Comparison of ENCODE assay signal across 27 cellular contexts in genomic region chr17:12230411-12230810, GRCh38.
DNase-seq lines count a peak whose midpoint lies in the region; ATAC-seq and TF ChIP-seq lines count a peak whose summit lies in the region.
"Had no signal": no experiment of that assay in that cellular context is flagged by ENCODE, and none has a peak within 500 bp of the region (broad histone marks: within the 10 kb centered on the region; RNA-seq: fewer than 3 reads in every experiment).

No MANE protein-coding gene starts in this region.

- H3K4me2 ChIP-seq in smooth muscle cell, result peak overlapping the region; percentile 24

- peak; percentile 24 for ATAC-seq in body of pancreas
- ATAC-seq: activated T-cell treated with anti-CD3 and anti-CD28 coated beads, Interleukin-2, amount 50 U/mL, for 4 hours; esophagus mucosa; Panc1; pancreas; stimulated activated effector memory CD8-positive, alpha-beta T cell treated with anti-CD3 and anti-CD28 coated beads, Interleukin-12 subunit alpha, Interleukin-12 subunit beta, amount 100 ng/mL, for 72 hours had no signal

- H3K36me3 Mint-ChIP-seq in activated CD4-positive, alpha-beta T cell treated with anti-CD3 and anti-CD28 coated beads, Interleukin-2, amount 10 ng/mL, durations not matched to agents 7 days and 5 days (ENCODE audit: low read depth), result no peaks in the 10 kb centered on the region
- H3K36me3 Mint-ChIP-seq: CD4-positive, CD25-positive, alpha-beta regulatory T cell; stimulated activated effector memory CD8-positive, alpha-beta T cell treated with anti-CD3 and anti-CD28 coated beads, Interleukin-12 subunit alpha, Interleukin-12 subunit beta, amount 100 ng/mL, for 72 hours had no signal

- H3K4me1 ChIP-seq in body of pancreas (no peaks in the 10 kb centered on the region), smooth muscle cell (ENCODE audit: low read depth) (no peaks in the 10 kb centered on the region)
- H3K4me1 ChIP-seq: pancreas, spleen had no signal

- 39 to 52% methylated on average over 3 of the region's 3 CpGs for WGBS in body of pancreas, 2 donors
- 65% methylated on average over 3 of the region's 3 CpGs for WGBS in smooth muscle cell (ENCODE audit: low lambda C conversion rate)

- peak overlapping the region; percentile 20 for H2AFZ ChIP-seq in smooth muscle cell (ENCODE audit: low read depth)

- H3K79me2 ChIP-seq in smooth muscle cell (ENCODE audit: low read depth), result no peaks in the 10 kb centered on the region

- POLR2A ChIA-PET in activated CD4-positive, alpha-beta T cell treated with anti-CD3 and anti-CD28 coated beads, Interleukin-2, amount 10 ng/mL, durations not matched to agents 7 days and 5 days (lab: Charles Lee), result no interaction called here

- H3K27ac Mint-ChIP-seq in activated CD4-positive, alpha-beta T cell treated with anti-CD3 and anti-CD28 coated beads, Interleukin-2, amount 10 ng/mL, durations not matched to agents 7 days and 5 days, result no peak overlapping the region
- H3K27ac Mint-ChIP-seq: CD4-positive, CD25-positive, alpha-beta regulatory T cell; endodermal cell; stimulated activated effector memory CD8-positive, alpha-beta T cell treated with anti-CD3 and anti-CD28 coated beads, Interleukin-12 subunit alpha, Interleukin-12 subunit beta, amount 100 ng/mL, for 72 hours had no signal

- no peaks in the 10 kb centered on the region for H3K36me3 ChIP-seq in body of pancreas (replicated peaks in 1 of 2; ENCODE audit: insufficient read depth in 1 of 2, low read depth in 2 of 2)
- H3K36me3 ChIP-seq in smooth muscle cell (ENCODE audit: low read depth), result no peaks in the 10 kb centered on the region
- H3K36me3 ChIP-seq: pancreas, spleen had no signal

- no peaks in the 10 kb centered on the region for H3K27me3 Mint-ChIP-seq in activated CD4-positive, alpha-beta T cell treated with anti-CD3 and anti-CD28 coated beads, Interleukin-2, amount 10 ng/mL, durations not matched to agents 7 days and 5 days
- H3K27me3 Mint-ChIP-seq: CD4-positive, CD25-positive, alpha-beta regulatory T cell had no signal

- H3K9me3 ChIP-seq in body of pancreas (no peaks in the 10 kb centered on the region), smooth muscle cell (replicated peaks; ENCODE audit: low read depth) (no peaks in the 10 kb centered on the region)
- H3K9me3 ChIP-seq: pancreas, spleen had no signal

- H3K27me3 ChIP-seq in body of pancreas (no peaks in the 10 kb centered on the region), smooth muscle cell (ENCODE audit: low read depth) (no peaks in the 10 kb centered on the region)
- H3K27me3 ChIP-seq: pancreas, spleen had no signal

- intact Hi-C loops in body of pancreas (cut with DNase I), result no loop called here

- DNase-seq in Ammon's horn (ENCODE audit: low spot score) (peak; percentile 35), body of pancreas (no peak), islet precursor cell (peak; percentile 16), smooth muscle cell (lab: John Stamatoyannopoulos, UW; ENCODE audit: unreplicated experiment) (no peak)
- no peak for DNase-seq in stimulated activated CD4-positive, alpha-beta T cell treated with anti-CD3 and anti-CD28 coated beads, Interleukin-4, amount 100 ng/mL, for 24 hours
- no peak for DNase-seq in activated effector memory CD4-positive, alpha-beta T cell treated with Interleukin-2 at 50 U/mL for 16 hours
- DNase-seq in activated CD4-positive, alpha-beta T cell treated with anti-CD3 and anti-CD28 coated beads, Interleukin-2, amount 10 ng/mL, durations not matched to agents 7 days and 5 days, result no peak
- DNase-seq in stimulated activated CD8-positive, alpha-beta memory T cell treated with anti-CD3 and anti-CD28 coated beads, Interleukin-4, amount 100 ng/mL, for 48 hours, result no peak
- DNase-seq: activated CD4-positive, alpha-beta T cell treated with anti-CD3 and anti-CD28 coated beads for 48 hours; activated naive CD4-positive, alpha-beta T cell; activated T-cell treated with anti-CD3 and anti-CD28 coated beads, Interleukin-2, amount 50 U/mL, for 4 hours; amniotic stem cell; CD4-positive, CD25-positive, alpha-beta regulatory T cell; endodermal cell; KBM-7; NCI-H1105 treated with DMSO at 0.1 percent for 48 hours; NCI-H2029; NCI-H526; pancreas; SHP77; spleen had no signal

- TF ChIP-seq CTCF in body of pancreas (IDR thresholded peaks at IDR 0.05) (no peak), smooth muscle cell (IDR thresholded peaks at IDR 0.05; ENCODE audit: borderline replicate concordance, insufficient read depth, poor library complexity, severe bottlenecking) (no peak)

- H3K4me3 Mint-ChIP-seq in activated CD4-positive, alpha-beta T cell treated with anti-CD3 and anti-CD28 coated beads, Interleukin-2, amount 10 ng/mL, durations not matched to agents 7 days and 5 days, result no peak overlapping the region
- H3K4me3 Mint-ChIP-seq: activated T-cell treated with anti-CD3 and anti-CD28 coated beads, Interleukin-2, amount 50 U/mL, for 4 hours; CD4-positive, CD25-positive, alpha-beta regulatory T cell; endodermal cell; neural crest cell; stimulated activated effector memory CD8-positive, alpha-beta T cell treated with anti-CD3 and anti-CD28 coated beads, Interleukin-12 subunit alpha, Interleukin-12 subunit beta, amount 100 ng/mL, for 72 hours had no signal

- H3K27ac ChIP-seq in body of pancreas (no peak overlapping the region), smooth muscle cell (ENCODE audit: low read depth) (peak overlapping the region; percentile 28)
- H3K27ac ChIP-seq: pancreas, spleen, VCaP had no signal

- H4K20me1 ChIP-seq in smooth muscle cell (ENCODE audit: low read depth), result no peaks in the 10 kb centered on the region

- no peak overlapping the region for H3K9ac ChIP-seq in smooth muscle cell (ENCODE audit: low read depth)

- H3K4me3 ChIP-seq in body of pancreas (no peak overlapping the region), smooth muscle cell (no peak overlapping the region)
- H3K4me3 ChIP-seq: lung, pancreas, spleen had no signal

- H3K9me3 Mint-ChIP-seq in activated CD4-positive, alpha-beta T cell treated with anti-CD3 and anti-CD28 coated beads, Interleukin-2, amount 10 ng/mL, durations not matched to agents 7 days and 5 days, result peaks cover 2% of the 10 kb centered on the region
- H3K9me3 Mint-ChIP-seq: activated T-cell treated with anti-CD3 and anti-CD28 coated beads, Interleukin-2, amount 50 U/mL, for 4 hours; endodermal cell; stimulated activated effector memory CD8-positive, alpha-beta T cell treated with anti-CD3 and anti-CD28 coated beads, Interleukin-12 subunit alpha, Interleukin-12 subunit beta, amount 100 ng/mL, for 72 hours had no signal

- H3F3A ChIP-seq in smooth muscle cell (ENCODE audit: low read depth), result no peaks in the 10 kb centered on the region

- no peaks in the 10 kb centered on the region for H3K4me1 Mint-ChIP-seq in activated CD4-positive, alpha-beta T cell treated with anti-CD3 and anti-CD28 coated beads, Interleukin-2, amount 10 ng/mL, durations not matched to agents 7 days and 5 days
- H3K4me1 Mint-ChIP-seq: CD4-positive, CD25-positive, alpha-beta regulatory T cell; neural crest cell; stimulated activated effector memory CD8-positive, alpha-beta T cell treated with anti-CD3 and anti-CD28 coated beads, Interleukin-12 subunit alpha, Interleukin-12 subunit beta, amount 100 ng/mL, for 72 hours had no signal

- CTCF ChIA-PET in activated CD4-positive, alpha-beta T cell treated with anti-CD3 and anti-CD28 coated beads, Interleukin-2, amount 10 ng/mL, durations not matched to agents 7 days and 5 days (lab: Charles Lee), result no interaction called here

- no peak for TF ChIP-seq POLR2A in body of pancreas (IDR thresholded peaks at IDR 0.05)

Comparison
In these comparisons a context has a peak if more than half of its experiments do, and no peak if none do; other contexts are left out.
1. DNase-seq: peak in Ammon's horn (single experiment) and islet precursor cell (single experiment); none in body of pancreas (0 of 4), smooth muscle cell (single experiment), stimulated activated CD4-positive, alpha-beta T cell treated with anti-CD3 and anti-CD28 coated beads, Interleukin-4, amount 100 ng/mL, for 24 hours (single experiment), activated effector memory CD4-positive, alpha-beta T cell treated with Interleukin-2 at 50 U/mL for 16 hours (single experiment), activated CD4-positive, alpha-beta T cell treated with anti-CD3 and anti-CD28 coated beads, Interleukin-2, amount 10 ng/mL, durations not matched to agents 7 days and 5 days (single experiment) and stimulated activated CD8-positive, alpha-beta memory T cell treated with anti-CD3 and anti-CD28 coated beads, Interleukin-4, amount 100 ng/mL, for 48 hours (single experiment).